ENCODE assay signal across 7 cellular contexts in genomic region chr2:64987001-64987962, GRCh38. TPM values are rescaled to one million over a fixed set of nuclear protein-coding genes. Genes with fewer than 3 reads are reported as not detected.
A peak's percentile ranks its signal among the peaks of the same experiment; 100 is the strongest.
DNase-seq lines count a peak whose midpoint lies in the region; ATAC-seq and TF ChIP-seq lines count a peak whose summit lies in the region.

No MANE protein-coding gene starts in this region.

- no peak for TF ChIP-seq CTCF in GM10266 (IDR thresholded peaks at IDR 0.05; ENCODE audit: control insufficient read depth, insufficient read depth, low read depth, missing control alignments)

- no peaks in the 10 kb centered on the region for H3K9me3 Mint-ChIP-seq in activated CD8-positive, alpha-beta T cell treated with anti-CD3 and anti-CD28 coated beads, Interleukin-2, amount 10 ng/mL, durations not matched to agents 7 days and 5 days (ENCODE audit: insufficient read depth)

- peak overlapping the region; percentile 53 for H3K4me3 Mint-ChIP-seq in activated CD8-positive, alpha-beta T cell treated with anti-CD3 and anti-CD28 coated beads, Interleukin-2, amount 10 ng/mL, durations not matched to agents 7 days and 5 days

- DNase-seq in GM10266 (ENCODE audit: extremely low spot score) (peak; percentile 70), left lobe of liver (ENCODE audit: low spot score) (no peak), NCI-H2029 (lab: John Stamatoyannopoulos, UW) (no peak)
- DNase-seq in activated CD8-positive, alpha-beta T cell treated with anti-CD3 and anti-CD28 coated beads, Interleukin-2, amount 10 ng/mL, durations not matched to agents 7 days and 5 days = no peak

- H3K4me1 Mint-ChIP-seq in activated CD8-positive, alpha-beta T cell treated with anti-CD3 and anti-CD28 coated beads, Interleukin-2, amount 10 ng/mL, durations not matched to agents 7 days and 5 days (ENCODE audit: low read depth) = peaks cover 63% of the 10 kb centered on the region

- H3K27me3 Mint-ChIP-seq in activated CD8-positive, alpha-beta T cell treated with anti-CD3 and anti-CD28 coated beads, Interleukin-2, amount 10 ng/mL, durations not matched to agents 7 days and 5 days (ENCODE audit: low read depth) = peaks cover 14% of the 10 kb centered on the region

- H3K36me3 Mint-ChIP-seq in activated CD8-positive, alpha-beta T cell treated with anti-CD3 and anti-CD28 coated beads, Interleukin-2, amount 10 ng/mL, durations not matched to agents 7 days and 5 days (ENCODE audit: low read depth) = peaks cover 30% of the 10 kb centered on the region

- POLR2A ChIA-PET in activated CD8-positive, alpha-beta T cell treated with anti-CD3 and anti-CD28 coated beads, Interleukin-2, amount 10 ng/mL, durations not matched to agents 7 days and 5 days (lab: Charles Lee) = interaction anchor here (1.0 to 4.7 kb wide), 6 partner anchors 8 to 69 kb away, joined by 3 to 41 read pairs (median 6); no protein-coding TSS in a partner anchor

- ATAC-seq in HG03280 (IDR thresholded peaks at IDR 0.05; ENCODE audit: unreplicated experiment) = peak; percentile 20
- no peak for ATAC-seq in activated CD8-positive, alpha-beta T cell treated with anti-CD3 and anti-CD28 coated beads, Interleukin-2, amount 10 ng/mL, durations not matched to agents 7 days and 5 days
- peak; percentile 5 for ATAC-seq in left lobe of liver
- no peak for ATAC-seq in HG03571 (IDR thresholded peaks at IDR 0.05; ENCODE audit: unreplicated experiment)
- ATAC-seq in GM18498 (IDR thresholded peaks at IDR 0.05; ENCODE audit: unreplicated experiment) = no peak

- H3K27ac Mint-ChIP-seq in activated CD8-positive, alpha-beta T cell treated with anti-CD3 and anti-CD28 coated beads, Interleukin-2, amount 10 ng/mL, durations not matched to agents 7 days and 5 days = peak overlapping the region; percentile 69

- CTCF ChIA-PET in activated CD8-positive, alpha-beta T cell treated with anti-CD3 and anti-CD28 coated beads, Interleukin-2, amount 10 ng/mL, durations not matched to agents 7 days and 5 days (lab: Charles Lee) = interaction anchor here (0.6 to 10.0 kb wide), 7 partner anchors 8 to 72 kb away, joined by 3 to 104 read pairs (median 5); no protein-coding TSS in a partner anchor

RNA-seq across cellular contexts. Expression of gene SLC1A4, which starts 1.9 kb away (rescaled TPM):
- 10 to 100 TPM; 48.8 to 50.1 TPM for total RNA-seq in activated CD8-positive, alpha-beta T cell treated with anti-CD3 and anti-CD28 coated beads, Interleukin-2, amount 10 ng/mL, durations not matched to agents 7 days and 5 days
- total RNA-seq in left lobe of liver = 8.1 TPM

Comparison
In these comparisons a context has a peak if more than half of its experiments do, and no peak if none do; other contexts are left out.
1. ATAC-seq: peak in HG03280 (single experiment) and left lobe of liver (single experiment); none in activated CD8-positive, alpha-beta T cell treated with anti-CD3 and anti-CD28 coated beads, Interleukin-2, amount 10 ng/mL, durations not matched to agents 7 days and 5 days (single experiment), HG03571 (single experiment) and GM18498 (single experiment).